19 cellular contexts compared by ENCODE assay signal in genomic region chr1:98981917-98982513, GRCh38. TPM values are rescaled to one million over a fixed set of nuclear protein-coding genes. Genes with fewer than 3 reads are reported as not detected.
DNase-seq lines count a peak whose midpoint lies in the region; ATAC-seq and TF ChIP-seq lines count a peak whose summit lies in the region.
"Had no signal": no experiment of that assay in that cellular context is flagged by ENCODE, and none has a peak within 500 bp of the region (broad histone marks: within the 10 kb centered on the region; RNA-seq: fewer than 3 reads in every experiment).

No MANE protein-coding gene starts in this region.

- H3K27ac Mint-ChIP-seq in activated T-cell treated with anti-CD3 and anti-CD28 coated beads, Interleukin-2, amount 50 U/mL, for 24 hours: peak overlapping the region; percentile 31
- no peak overlapping the region for H3K27ac Mint-ChIP-seq in type B pancreatic cell

- POLR2A ChIA-PET in PC-9 (lab: Charles Lee; ENCODE audit: unreplicated experiment): no interaction called here

- CTCF ChIA-PET in PC-9 (lab: Charles Lee): no interaction called here

- H3K27me3 ChIP-seq in PC-9 (ENCODE audit: insufficient read depth, low read depth): no peaks in the 10 kb centered on the region
- H3K27me3 ChIP-seq: SJSA1, thyroid gland had no signal

- no peaks in the 10 kb centered on the region; the same call in 1 of the 2 replicates for H3K9me2 ChIP-seq in PC-9 (ENCODE audit: insufficient read depth)

- no peaks in the 10 kb centered on the region for H3K4me1 ChIP-seq in PC-9 (replicated peaks; ENCODE audit: insufficient read depth)
- H3K4me1 ChIP-seq: SJSA1, thyroid gland had no signal

- H3K4me2 ChIP-seq in PC-9: no peak overlapping the region

- BruUV-seq in PC-9 (replicated peaks; lab: Mats Ljungman, UMichigan): no TSS peak

- H3K36me3 ChIP-seq in PC-9 (ENCODE audit: low read depth): no peaks in the 10 kb centered on the region
- H3K36me3 ChIP-seq: SJSA1, thyroid gland had no signal

- 0 out of 2 replicates have a peak overlapping the region, but pooled peaks have one; percentile 10 for H2AFZ ChIP-seq in PC-9

- H3K4me3 ChIP-seq in PC-9: no peak overlapping the region
- H3K4me3 ChIP-seq: SJSA1, thyroid gland had no signal

- DNase-seq in activated T-cell treated with anti-CD3 and anti-CD28 coated beads, Interleukin-2, amount 50 U/mL, for 24 hours: no peak
- DNase-seq in activated T-cell treated with anti-CD3 and anti-CD28 coated beads for 4 hours: no peak
- DNase-seq in PC-9: peak in 1 of 2 experiments; percentile 49
- peak; percentile 19 for DNase-seq in dermis blood vessel endothelial cell
- DNase-seq in stromal cell of bone marrow (ENCODE audit: low read depth): peak; percentile 35
- DNase-seq in type B pancreatic cell (ENCODE audit: extremely low spot score, unreplicated experiment): no peak
- DNase-seq in activated naive CD4-positive, alpha-beta T cell (lab: John Stamatoyannopoulos, UW): no peak
- DNase-seq: activated CD4-positive, alpha-beta T cell treated with anti-CD3 and anti-CD28 coated beads, Interleukin-2, amount 50 U/mL, for 4 hours; amniotic stem cell; hippocampal formation; KG1; NCI-H1436 treated with DMSO at 0.1 percent for 48 hours; NCI-H345; nucleus accumbens; stimulated activated CD4-positive, alpha-beta T cell treated with anti-CD3 and anti-CD28 coated beads, Interleukin-4, amount 100 ng/mL, for 24 hours; thyroid gland had no signal

- no peak overlapping the region for H3K27ac ChIP-seq in PC-9
- H3K27ac ChIP-seq: SJSA1, thyroid gland had no signal

- peaks cover 5% of the 10 kb centered on the region for H3K9me3 Mint-ChIP-seq in activated T-cell treated with anti-CD3 and anti-CD28 coated beads, Interleukin-2, amount 50 U/mL, for 24 hours
- no peaks in the 10 kb centered on the region for H3K9me3 Mint-ChIP-seq in type B pancreatic cell

- TF ChIP-seq CTCF in PC-9 (conservative IDR thresholded peaks at IDR 0.05): no peak
- no peak for TF ChIP-seq CTCF in type B pancreatic cell (conservative IDR thresholded peaks at IDR 0.05)

- H3K4me3 Mint-ChIP-seq in activated T-cell treated with anti-CD3 and anti-CD28 coated beads, Interleukin-2, amount 50 U/mL, for 24 hours: no peak overlapping the region
- H3K4me3 Mint-ChIP-seq in type B pancreatic cell: no peak overlapping the region

- no peaks in the 10 kb centered on the region for H4K20me1 ChIP-seq in PC-9 (ENCODE audit: insufficient read depth)

- intact Hi-C loops in PC-9 (cut with micrococcal nuclease; ENCODE audit: unreplicated experiment): no loop called here

- peaks cover 15% of the 10 kb centered on the region for H3K4me1 Mint-ChIP-seq in activated T-cell treated with anti-CD3 and anti-CD28 coated beads, Interleukin-2, amount 50 U/mL, for 24 hours (ENCODE audit: low read depth)
- no peaks in the 10 kb centered on the region for H3K4me1 Mint-ChIP-seq in type B pancreatic cell (ENCODE audit: unreplicated experiment)

- no peaks in the 10 kb centered on the region for H3F3A ChIP-seq in PC-9 (ENCODE audit: insufficient read depth, low read depth)

- no peaks in the 10 kb centered on the region for H3K36me3 Mint-ChIP-seq in activated T-cell treated with anti-CD3 and anti-CD28 coated beads, Interleukin-2, amount 50 U/mL, for 24 hours (ENCODE audit: low read depth)
- H3K36me3 Mint-ChIP-seq in type B pancreatic cell: no peaks in the 10 kb centered on the region

- no peaks in the 10 kb centered on the region for H3K27me3 Mint-ChIP-seq in activated T-cell treated with anti-CD3 and anti-CD28 coated beads, Interleukin-2, amount 50 U/mL, for 24 hours
- peaks cover 16% of the 10 kb centered on the region for H3K27me3 Mint-ChIP-seq in type B pancreatic cell

- no peak for ATAC-seq in HG03139 (IDR thresholded peaks at IDR 0.05; ENCODE audit: unreplicated experiment)
- ATAC-seq: left lobe of liver had no signal

- no peaks in the 10 kb centered on the region for H3K9me3 ChIP-seq in PC-9 (ENCODE audit: insufficient read depth, low read depth)
- H3K9me3 ChIP-seq: SJSA1, thyroid gland had no signal

- no peaks in the 10 kb centered on the region for H3K79me2 ChIP-seq in PC-9 (ENCODE audit: low read depth)

RNA-seq across cellular contexts. Expression of gene PLPPR5, which starts 22.6 kb away (rescaled TPM):
- total RNA-seq in PC-9 (2021) (not detected in 2 replicates), dermis blood vessel endothelial cell (not detected in 2 replicates), type B pancreatic cell (ENCODE audit: low replicate concordance) (5.9 and 7.1 TPM in 2 replicates)
- total RNA-seq: left lobe of liver, SJSA1, thyroid gland had no signal

Comparison
In these comparisons a context has a peak if more than half of its experiments do, and no peak if none do; other contexts are left out.
1. DNase-seq: peak in dermis blood vessel endothelial cell (single experiment) and stromal cell of bone marrow (single experiment); none in activated T-cell treated with anti-CD3 and anti-CD28 coated beads, Interleukin-2, amount 50 U/mL, for 24 hours (single experiment), activated T-cell treated with anti-CD3 and anti-CD28 coated beads for 4 hours (single experiment), type B pancreatic cell (single experiment) and activated naive CD4-positive, alpha-beta T cell (0 of 4).